1 cellular context compared by ENCODE assay signal in the genomic region with DNA sequence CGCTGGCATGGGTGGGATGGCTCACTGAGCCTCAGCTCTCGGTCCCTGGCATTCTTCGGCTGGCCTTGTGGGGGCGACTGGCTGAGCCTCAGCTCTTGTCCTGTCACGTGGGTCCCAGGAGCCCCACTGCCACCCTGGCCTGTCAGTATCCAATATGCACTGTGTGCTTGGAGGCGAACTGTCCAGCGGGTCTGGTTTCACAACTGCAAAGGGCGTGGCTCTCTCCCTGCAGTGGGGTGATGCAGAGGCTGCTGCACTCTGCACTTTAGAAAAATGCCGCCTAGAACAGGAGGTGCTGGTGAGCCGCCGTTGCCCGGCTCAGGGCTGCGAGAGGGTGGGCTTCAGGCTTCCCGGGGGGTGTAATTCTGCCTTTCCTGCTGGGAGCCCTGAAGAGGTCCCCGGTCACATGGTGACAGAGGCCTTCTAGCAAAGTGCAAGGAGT.
TF ChIP-seq lines count a peak whose summit lies in the region.

No MANE protein-coding gene starts in this region.

TF ChIP-seq in HepG2, 621 proteins besides CTCF, POLR2A, EP300 and RAD21 (continued from another document and continues in another):
- TF ChIP-seq, protein P1, sequence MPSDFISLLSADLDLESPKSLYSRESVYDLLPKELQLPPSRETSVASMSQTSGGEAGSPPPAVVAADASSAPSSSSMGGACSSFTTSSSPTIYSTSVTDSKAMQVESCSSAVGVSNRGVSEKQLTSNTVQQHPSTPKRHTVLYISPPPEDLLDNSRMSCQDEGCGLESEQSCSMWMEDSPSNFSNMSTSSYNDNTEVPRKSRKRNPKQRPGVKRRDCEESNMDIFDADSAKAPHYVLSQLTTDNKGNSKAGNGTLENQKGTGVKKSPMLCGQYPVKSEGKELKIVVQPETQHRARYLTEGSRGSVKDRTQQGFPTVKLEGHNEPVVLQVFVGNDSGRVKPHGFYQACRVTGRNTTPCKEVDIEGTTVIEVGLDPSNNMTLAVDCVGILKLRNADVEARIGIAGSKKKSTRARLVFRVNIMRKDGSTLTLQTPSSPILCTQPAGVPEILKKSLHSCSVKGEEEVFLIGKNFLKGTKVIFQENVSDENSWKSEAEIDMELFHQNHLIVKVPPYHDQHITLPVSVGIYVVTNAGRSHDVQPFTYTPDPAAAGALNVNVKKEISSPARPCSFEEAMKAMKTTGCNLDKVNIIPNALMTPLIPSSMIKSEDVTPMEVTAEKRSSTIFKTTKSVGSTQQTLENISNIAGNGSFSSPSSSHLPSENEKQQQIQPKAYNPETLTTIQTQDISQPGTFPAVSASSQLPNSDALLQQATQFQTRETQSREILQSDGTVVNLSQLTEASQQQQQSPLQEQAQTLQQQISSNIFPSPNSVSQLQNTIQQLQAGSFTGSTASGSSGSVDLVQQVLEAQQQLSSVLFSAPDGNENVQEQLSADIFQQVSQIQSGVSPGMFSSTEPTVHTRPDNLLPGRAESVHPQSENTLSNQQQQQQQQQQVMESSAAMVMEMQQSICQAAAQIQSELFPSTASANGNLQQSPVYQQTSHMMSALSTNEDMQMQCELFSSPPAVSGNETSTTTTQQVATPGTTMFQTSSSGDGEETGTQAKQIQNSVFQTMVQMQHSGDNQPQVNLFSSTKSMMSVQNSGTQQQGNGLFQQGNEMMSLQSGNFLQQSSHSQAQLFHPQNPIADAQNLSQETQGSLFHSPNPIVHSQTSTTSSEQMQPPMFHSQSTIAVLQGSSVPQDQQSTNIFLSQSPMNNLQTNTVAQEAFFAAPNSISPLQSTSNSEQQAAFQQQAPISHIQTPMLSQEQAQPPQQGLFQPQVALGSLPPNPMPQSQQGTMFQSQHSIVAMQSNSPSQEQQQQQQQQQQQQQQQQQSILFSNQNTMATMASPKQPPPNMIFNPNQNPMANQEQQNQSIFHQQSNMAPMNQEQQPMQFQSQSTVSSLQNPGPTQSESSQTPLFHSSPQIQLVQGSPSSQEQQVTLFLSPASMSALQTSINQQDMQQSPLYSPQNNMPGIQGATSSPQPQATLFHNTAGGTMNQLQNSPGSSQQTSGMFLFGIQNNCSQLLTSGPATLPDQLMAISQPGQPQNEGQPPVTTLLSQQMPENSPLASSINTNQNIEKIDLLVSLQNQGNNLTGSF (CRISPR knock-in tag; IDR thresholded peaks at IDR 0.05): no peak
- TF ChIP-seq ZFAT (CRISPR knock-in tag; conservative IDR thresholded peaks at IDR 0.05): no peak
- TF ChIP-seq HOXA9 (CRISPR knock-in tag; IDR thresholded peaks at IDR 0.05; ENCODE audit: borderline replicate concordance): no peak
- peak; percentile 76 for TF ChIP-seq CEBPG (CRISPR knock-in tag; IDR thresholded peaks at IDR 0.05)
- TF ChIP-seq SP2 (CRISPR knock-in tag; IDR thresholded peaks at IDR 0.05): no peak
- TF ChIP-seq CHD2 (IDR thresholded peaks at IDR 0.05; ENCODE audit: low read depth, low read length): no peak
- TF ChIP-seq CENPX (CRISPR knock-in tag; IDR thresholded peaks at IDR 0.05): no peak
- TF ChIP-seq, protein P2, sequence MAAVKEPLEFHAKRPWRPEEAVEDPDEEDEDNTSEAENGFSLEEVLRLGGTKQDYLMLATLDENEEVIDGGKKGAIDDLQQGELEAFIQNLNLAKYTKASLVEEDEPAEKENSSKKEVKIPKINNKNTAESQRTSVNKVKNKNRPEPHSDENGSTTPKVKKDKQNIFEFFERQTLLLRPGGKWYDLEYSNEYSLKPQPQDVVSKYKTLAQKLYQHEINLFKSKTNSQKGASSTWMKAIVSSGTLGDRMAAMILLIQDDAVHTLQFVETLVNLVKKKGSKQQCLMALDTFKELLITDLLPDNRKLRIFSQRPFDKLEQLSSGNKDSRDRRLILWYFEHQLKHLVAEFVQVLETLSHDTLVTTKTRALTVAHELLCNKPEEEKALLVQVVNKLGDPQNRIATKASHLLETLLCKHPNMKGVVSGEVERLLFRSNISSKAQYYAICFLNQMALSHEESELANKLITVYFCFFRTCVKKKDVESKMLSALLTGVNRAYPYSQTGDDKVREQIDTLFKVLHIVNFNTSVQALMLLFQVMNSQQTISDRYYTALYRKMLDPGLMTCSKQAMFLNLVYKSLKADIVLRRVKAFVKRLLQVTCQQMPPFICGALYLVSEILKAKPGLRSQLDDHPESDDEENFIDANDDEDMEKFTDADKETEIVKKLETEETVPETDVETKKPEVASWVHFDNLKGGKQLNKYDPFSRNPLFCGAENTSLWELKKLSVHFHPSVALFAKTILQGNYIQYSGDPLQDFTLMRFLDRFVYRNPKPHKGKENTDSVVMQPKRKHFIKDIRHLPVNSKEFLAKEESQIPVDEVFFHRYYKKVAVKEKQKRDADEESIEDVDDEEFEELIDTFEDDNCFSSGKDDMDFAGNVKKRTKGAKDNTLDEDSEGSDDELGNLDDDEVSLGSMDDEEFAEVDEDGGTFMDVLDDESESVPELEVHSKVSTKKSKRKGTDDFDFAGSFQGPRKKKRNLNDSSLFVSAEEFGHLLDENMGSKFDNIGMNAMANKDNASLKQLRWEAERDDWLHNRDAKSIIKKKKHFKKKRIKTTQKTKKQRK (IDR thresholded peaks at IDR 0.05; ENCODE audit: low read length): no peak
- no peak for TF ChIP-seq TP53 (CRISPR knock-in tag; conservative IDR thresholded peaks at IDR 0.05)
- no peak for TF ChIP-seq YEATS4 (CRISPR knock-in tag; IDR thresholded peaks at IDR 0.05; ENCODE audit: borderline replicate concordance)
- TF ChIP-seq XBP1 (CRISPR knock-in tag; IDR thresholded peaks at IDR 0.05): no peak
- TF ChIP-seq, protein P3, sequence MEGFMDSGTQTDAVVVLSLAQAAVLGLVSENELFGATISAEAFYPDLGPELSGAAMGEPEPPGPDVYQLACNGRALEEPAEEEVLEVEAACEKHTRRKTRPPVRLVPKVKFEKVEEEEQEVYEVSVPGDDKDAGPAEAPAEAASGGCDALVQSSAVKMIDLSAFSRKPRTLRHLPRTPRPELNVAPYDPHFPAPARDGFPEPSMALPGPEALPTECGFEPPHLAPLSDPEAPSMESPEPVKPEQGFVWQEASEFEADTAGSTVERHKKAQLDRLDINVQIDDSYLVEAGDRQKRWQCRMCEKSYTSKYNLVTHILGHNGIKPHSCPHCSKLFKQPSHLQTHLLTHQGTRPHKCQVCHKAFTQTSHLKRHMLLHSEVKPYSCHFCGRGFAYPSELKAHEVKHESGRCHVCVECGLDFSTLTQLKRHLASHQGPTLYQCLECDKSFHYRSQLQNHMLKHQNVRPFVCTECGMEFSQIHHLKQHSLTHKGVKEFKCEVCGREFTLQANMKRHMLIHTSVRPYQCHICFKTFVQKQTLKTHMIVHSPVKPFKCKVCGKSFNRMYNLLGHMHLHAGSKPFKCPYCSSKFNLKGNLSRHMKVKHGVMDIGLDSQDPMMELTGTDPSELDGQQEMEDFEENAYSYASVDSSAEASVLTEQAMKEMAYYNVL (CRISPR knock-in tag; IDR thresholded peaks at IDR 0.05; ENCODE audit: borderline replicate concordance): no peak
- no peak for TF ChIP-seq TCF7L2 (IDR thresholded peaks at IDR 0.05; ENCODE audit: low read depth, low read length)
- TF ChIP-seq ZNF326 (CRISPR knock-in tag; IDR thresholded peaks at IDR 0.05; ENCODE audit: borderline replicate concordance): no peak
- no peak for TF ChIP-seq PPARG (CRISPR knock-in tag; conservative IDR thresholded peaks at IDR 0.05)
- TF ChIP-seq MED13 (CRISPR knock-in tag; IDR thresholded peaks at IDR 0.05): no peak
- peak; percentile 70 for TF ChIP-seq SP5 (CRISPR knock-in tag; IDR thresholded peaks at IDR 0.05; ENCODE audit: borderline replicate concordance, low read depth)
- no peak for TF ChIP-seq ZNF317 (CRISPR knock-in tag; IDR thresholded peaks at IDR 0.05)
- TF ChIP-seq NBN (conservative IDR thresholded peaks at IDR 0.05): no peak
- TF ChIP-seq HMGA1 (CRISPR knock-in tag; conservative IDR thresholded peaks at IDR 0.05): no peak
- TF ChIP-seq TBP (CRISPR knock-in tag; IDR thresholded peaks at IDR 0.05): no peak
- peak; percentile 81; the same call in 1 of the 2 replicates for TF ChIP-seq MTA1 (CRISPR knock-in tag; IDR thresholded peaks at IDR 0.05; ENCODE audit: borderline replicate concordance)
- TF ChIP-seq ATF1 (CRISPR knock-in tag; IDR thresholded peaks at IDR 0.05): no peak
- TF ChIP-seq KDM2A (CRISPR knock-in tag; IDR thresholded peaks at IDR 0.05; ENCODE audit: borderline replicate concordance, low read depth): peak; percentile 30; the same call in 1 of the 2 replicates
- no peak for TF ChIP-seq RFX1 (IDR thresholded peaks at IDR 0.05)
- TF ChIP-seq PAF1 (CRISPR knock-in tag; IDR thresholded peaks at IDR 0.05): no peak
- no peak for TF ChIP-seq ZBTB42 (CRISPR knock-in tag; IDR thresholded peaks at IDR 0.05)
- 0 out of 2 replicates have a peak, but pooled peaks have one; percentile 31 for TF ChIP-seq ZNF839 (CRISPR knock-in tag; IDR thresholded peaks at IDR 0.05; ENCODE audit: borderline replicate concordance)
- TF ChIP-seq, protein P4, sequence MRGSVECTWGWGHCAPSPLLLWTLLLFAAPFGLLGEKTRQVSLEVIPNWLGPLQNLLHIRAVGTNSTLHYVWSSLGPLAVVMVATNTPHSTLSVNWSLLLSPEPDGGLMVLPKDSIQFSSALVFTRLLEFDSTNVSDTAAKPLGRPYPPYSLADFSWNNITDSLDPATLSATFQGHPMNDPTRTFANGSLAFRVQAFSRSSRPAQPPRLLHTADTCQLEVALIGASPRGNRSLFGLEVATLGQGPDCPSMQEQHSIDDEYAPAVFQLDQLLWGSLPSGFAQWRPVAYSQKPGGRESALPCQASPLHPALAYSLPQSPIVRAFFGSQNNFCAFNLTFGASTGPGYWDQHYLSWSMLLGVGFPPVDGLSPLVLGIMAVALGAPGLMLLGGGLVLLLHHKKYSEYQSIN (CRISPR knock-in tag; IDR thresholded peaks at IDR 0.05; ENCODE audit: borderline replicate concordance): no peak
- TF ChIP-seq, protein P5, sequence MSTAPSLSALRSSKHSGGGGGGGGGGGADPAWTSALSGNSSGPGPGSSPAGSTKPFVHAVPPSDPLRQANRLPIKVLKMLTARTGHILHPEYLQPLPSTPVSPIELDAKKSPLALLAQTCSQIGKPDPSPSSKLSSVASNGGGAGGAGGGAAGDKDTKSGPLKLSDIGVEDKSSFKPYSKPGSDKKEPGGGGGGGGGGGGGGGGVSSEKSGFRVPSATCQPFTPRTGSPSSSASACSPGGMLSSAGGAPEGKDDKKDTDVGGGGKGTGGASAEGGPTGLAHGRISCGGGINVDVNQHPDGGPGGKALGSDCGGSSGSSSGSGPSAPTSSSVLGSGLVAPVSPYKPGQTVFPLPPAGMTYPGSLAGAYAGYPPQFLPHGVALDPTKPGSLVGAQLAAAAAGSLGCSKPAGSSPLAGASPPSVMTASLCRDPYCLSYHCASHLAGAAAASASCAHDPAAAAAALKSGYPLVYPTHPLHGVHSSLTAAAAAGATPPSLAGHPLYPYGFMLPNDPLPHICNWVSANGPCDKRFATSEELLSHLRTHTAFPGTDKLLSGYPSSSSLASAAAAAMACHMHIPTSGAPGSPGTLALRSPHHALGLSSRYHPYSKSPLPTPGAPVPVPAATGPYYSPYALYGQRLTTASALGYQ (CRISPR knock-in tag; IDR thresholded peaks at IDR 0.05): no peak
- no peak for TF ChIP-seq SETDB1 (CRISPR knock-in tag; IDR thresholded peaks at IDR 0.05; ENCODE audit: borderline replicate concordance)
- no peak for TF ChIP-seq ZNF367 (CRISPR knock-in tag; IDR thresholded peaks at IDR 0.05; ENCODE audit: borderline replicate concordance)
- no peak for TF ChIP-seq SRSF9 (IDR thresholded peaks at IDR 0.05; ENCODE audit: borderline replicate concordance, insufficient read depth, low read depth, low read length, poor library complexity, severe bottlenecking)
- no peak for TF ChIP-seq ZSCAN29 (CRISPR knock-in tag; conservative IDR thresholded peaks at IDR 0.05)
- TF ChIP-seq, protein P6, sequence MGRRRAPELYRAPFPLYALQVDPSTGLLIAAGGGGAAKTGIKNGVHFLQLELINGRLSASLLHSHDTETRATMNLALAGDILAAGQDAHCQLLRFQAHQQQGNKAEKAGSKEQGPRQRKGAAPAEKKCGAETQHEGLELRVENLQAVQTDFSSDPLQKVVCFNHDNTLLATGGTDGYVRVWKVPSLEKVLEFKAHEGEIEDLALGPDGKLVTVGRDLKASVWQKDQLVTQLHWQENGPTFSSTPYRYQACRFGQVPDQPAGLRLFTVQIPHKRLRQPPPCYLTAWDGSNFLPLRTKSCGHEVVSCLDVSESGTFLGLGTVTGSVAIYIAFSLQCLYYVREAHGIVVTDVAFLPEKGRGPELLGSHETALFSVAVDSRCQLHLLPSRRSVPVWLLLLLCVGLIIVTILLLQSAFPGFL (CRISPR knock-in tag; IDR thresholded peaks at IDR 0.05): no peak
- no peak for TF ChIP-seq SMARCC2 (IDR thresholded peaks at IDR 0.05)
- TF ChIP-seq NR2F6 (IDR thresholded peaks at IDR 0.05): no peak
- TF ChIP-seq NR2F6 (CRISPR knock-in tag; IDR thresholded peaks at IDR 0.05): no peak
- no peak for TF ChIP-seq ZNF546 (CRISPR knock-in tag; conservative IDR thresholded peaks at IDR 0.05)
- TF ChIP-seq RARG (CRISPR knock-in tag; IDR thresholded peaks at IDR 0.05; ENCODE audit: low read depth): no peak
- TF ChIP-seq, protein P7, sequence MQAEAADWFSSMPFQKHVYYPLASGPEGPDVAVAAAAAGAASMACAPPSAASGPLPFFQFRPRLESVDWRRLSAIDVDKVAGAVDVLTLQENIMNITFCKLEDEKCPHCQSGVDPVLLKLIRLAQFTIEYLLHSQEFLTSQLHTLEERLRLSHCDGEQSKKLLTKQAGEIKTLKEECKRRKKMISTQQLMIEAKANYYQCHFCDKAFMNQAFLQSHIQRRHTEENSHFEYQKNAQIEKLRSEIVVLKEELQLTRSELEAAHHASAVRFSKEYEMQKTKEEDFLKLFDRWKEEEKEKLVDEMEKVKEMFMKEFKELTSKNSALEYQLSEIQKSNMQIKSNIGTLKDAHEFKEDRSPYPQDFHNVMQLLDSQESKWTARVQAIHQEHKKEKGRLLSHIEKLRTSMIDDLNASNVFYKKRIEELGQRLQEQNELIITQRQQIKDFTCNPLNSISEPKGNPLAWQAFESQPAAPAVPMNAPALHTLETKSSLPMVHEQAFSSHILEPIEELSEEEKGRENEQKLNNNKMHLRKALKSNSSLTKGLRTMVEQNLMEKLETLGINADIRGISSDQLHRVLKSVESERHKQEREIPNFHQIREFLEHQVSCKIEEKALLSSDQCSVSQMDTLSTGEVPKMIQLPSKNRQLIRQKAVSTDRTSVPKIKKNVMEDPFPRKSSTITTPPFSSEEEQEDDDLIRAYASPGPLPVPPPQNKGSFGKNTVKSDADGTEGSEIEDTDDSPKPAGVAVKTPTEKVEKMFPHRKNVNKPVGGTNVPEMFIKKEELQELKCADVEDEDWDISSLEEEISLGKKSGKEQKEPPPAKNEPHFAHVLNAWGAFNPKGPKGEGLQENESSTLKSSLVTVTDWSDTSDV (CRISPR knock-in tag; IDR thresholded peaks at IDR 0.05): no peak
- TF ChIP-seq ZNF530 (CRISPR knock-in tag; IDR thresholded peaks at IDR 0.05; ENCODE audit: low read depth): no peak
- no peak for TF ChIP-seq PCBP2 (optimal IDR thresholded peaks at IDR 0.05; ENCODE audit: low read depth, low read length, poor library complexity, severe bottlenecking)
- no peak for TF ChIP-seq ZZZ3 (CRISPR knock-in tag; IDR thresholded peaks at IDR 0.05; ENCODE audit: borderline replicate concordance)
- TF ChIP-seq, protein P8, sequence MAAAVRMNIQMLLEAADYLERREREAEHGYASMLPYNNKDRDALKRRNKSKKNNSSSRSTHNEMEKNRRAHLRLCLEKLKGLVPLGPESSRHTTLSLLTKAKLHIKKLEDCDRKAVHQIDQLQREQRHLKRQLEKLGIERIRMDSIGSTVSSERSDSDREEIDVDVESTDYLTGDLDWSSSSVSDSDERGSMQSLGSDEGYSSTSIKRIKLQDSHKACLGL (CRISPR knock-in tag; IDR thresholded peaks at IDR 0.05): no peak
